In the genomic region with DNA sequence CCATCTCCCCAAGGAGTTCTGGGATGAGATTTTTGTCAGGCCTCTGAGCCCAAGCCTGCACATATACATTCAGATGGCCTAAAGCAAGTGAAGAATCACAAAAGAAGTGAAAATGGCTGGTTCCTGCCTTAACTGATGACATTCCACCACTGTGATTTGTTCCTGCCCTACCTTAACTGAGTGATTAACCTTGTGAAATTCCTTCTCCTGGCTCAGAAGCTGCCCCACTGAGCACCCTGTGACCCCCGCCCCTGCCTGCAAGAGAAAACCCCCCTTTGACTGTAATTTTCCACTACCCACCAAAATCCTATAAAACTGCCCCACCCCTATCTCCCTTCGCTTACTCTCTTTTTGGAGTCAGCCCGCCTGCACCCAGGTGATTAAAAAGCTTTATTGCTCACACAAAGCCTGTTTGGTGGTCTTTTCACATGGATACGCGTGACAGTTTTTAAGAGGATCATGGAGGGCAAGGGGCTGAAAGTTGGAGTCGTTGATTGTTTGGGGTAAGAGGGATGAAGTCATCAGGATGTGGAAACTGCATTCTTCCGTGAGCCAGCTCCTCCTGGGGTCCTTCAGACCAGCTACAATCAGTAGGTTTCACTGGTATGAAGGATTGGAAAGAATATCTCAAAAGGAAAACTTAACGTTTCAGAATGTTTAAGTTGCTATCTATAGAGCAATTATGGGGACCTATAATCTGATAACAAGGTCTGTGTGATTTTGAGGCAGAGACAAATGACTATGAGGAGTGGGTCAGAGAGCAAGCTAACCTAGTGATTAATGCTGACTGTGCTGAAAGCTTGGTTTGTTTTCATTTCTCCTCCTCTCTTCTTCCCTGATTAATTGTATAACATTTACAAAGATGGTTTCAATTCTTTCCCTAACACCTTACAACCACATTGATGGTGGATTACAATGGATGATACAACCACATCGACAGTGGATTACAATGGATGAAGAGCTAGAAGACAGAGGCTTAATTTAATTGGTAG, we compare ENCODE assay signal across 1 cellular context.
TF ChIP-seq lines count a peak whose summit lies in the region.

No MANE protein-coding gene starts in this region.

TF ChIP-seq in HepG2, 621 proteins besides CTCF, POLR2A, EP300 and RAD21:
- no peak for TF ChIP-seq ZNF550 (CRISPR knock-in tag; IDR thresholded peaks at IDR 0.05; ENCODE audit: borderline replicate concordance)
- TF ChIP-seq MAFK (conservative IDR thresholded peaks at IDR 0.05 in 1 of 2, IDR thresholded peaks at IDR 0.05 in 1 of 2; ENCODE audit: low read length in 2 of 2) = peak; percentile 81 to 91
- TF ChIP-seq ZNF484 (CRISPR knock-in tag; IDR thresholded peaks at IDR 0.05; ENCODE audit: borderline replicate concordance, low read depth) = no peak
- no peak for TF ChIP-seq ARNT2 (CRISPR knock-in tag; IDR thresholded peaks at IDR 0.05; ENCODE audit: low read depth)
- peak; percentile 88 for TF ChIP-seq MAFF (IDR thresholded peaks at IDR 0.05; ENCODE audit: low read depth, low read length)
TF ChIP-seq in HepG2: peak in this region for 2.
